9 cellular contexts compared by ENCODE assay signal in the genomic region with DNA sequence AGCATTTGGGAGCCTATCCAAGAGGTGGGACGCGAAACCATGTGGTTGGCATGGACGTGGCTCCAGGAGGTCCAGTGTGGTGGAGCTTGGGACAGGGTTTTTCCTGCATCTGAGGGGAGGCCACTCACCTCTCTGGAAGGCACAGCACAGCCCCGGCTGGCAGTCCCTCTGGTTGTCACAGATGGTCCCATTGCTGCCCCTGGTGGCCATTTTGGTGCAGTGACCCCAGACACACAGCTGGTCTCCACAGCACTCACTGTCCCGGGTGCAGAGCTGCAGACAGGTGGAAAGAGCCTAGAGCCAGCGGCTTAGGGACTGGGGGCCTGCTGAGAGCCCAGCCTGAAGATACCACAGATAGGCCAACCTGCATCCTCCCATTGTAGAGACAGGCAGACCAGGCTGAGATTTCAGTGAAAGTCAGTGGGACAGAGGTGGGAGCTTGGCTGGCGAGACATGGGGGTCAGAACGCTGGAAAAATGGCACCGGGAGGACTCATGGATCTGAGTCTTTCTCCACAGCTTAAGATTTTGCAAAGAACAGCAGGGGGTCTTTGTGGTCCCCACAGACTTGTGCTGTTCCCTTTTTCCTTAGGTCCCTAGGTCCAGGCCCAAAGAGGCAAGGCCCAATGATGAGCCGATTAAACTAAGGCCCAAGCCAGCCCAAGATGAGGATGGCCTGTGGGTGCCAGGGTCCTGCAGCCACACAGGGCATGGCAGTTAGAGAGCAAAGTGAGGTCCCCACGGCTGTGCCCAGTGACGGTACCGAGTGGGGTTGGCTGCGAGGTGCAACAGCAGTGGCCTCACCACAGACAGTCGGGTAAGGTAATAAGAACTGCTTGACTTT. TPM values are rescaled to one million over a fixed set of nuclear protein-coding genes. Genes with fewer than 3 reads are reported as not detected.
DNase-seq lines count a peak whose midpoint lies in the region; ATAC-seq, FAIRE-seq and TF ChIP-seq lines count a peak whose summit lies in the region.
"Had no signal": no experiment of that assay in that cellular context is flagged by ENCODE, and none has a peak within 500 bp of the region (broad histone marks: within the 10 kb centered on the region; RNA-seq: fewer than 3 reads in every experiment).

No MANE protein-coding gene starts in this region.

- no peak overlapping the region for H3K4me2 ChIP-seq in OCI-LY1 (ENCODE audit: low read length)

- intact Hi-C loops in pancreas (cut with DNase I): no loop called here

- no peaks in the 10 kb centered on the region for H3K9me3 ChIP-seq in CD8-positive, alpha-beta memory T cell (ENCODE audit: low read length)
- H3K9me3 ChIP-seq in OCI-LY1 (ENCODE audit: low read length) (no peaks in the 10 kb centered on the region), pancreas (no peaks in the 10 kb centered on the region)

- H3K36me3 Mint-ChIP-seq in CD8-positive, alpha-beta memory T cell: peaks cover 0 to 3% (median 0%) of the 10 kb centered on the region in 3 donors

- peak; percentile 45 to 78 (median 51) for DNase-seq in CD8-positive, alpha-beta memory T cell
- peak; percentile 72 for DNase-seq in GM19239 (ENCODE audit: insufficient read length, low spot score)
- DNase-seq in activated T-cell treated with anti-CD3 and anti-CD28 coated beads, Interleukin-2, amount 50 U/mL, for 1 hour: peak; percentile 71
- DNase-seq in foreskin keratinocyte: no peak
- DNase-seq in pancreas: peak; percentile 38 to 89 (median 78)
- peak; percentile 71 for DNase-seq in ureter (ENCODE audit: low spot score)

- TF ChIP-seq CTCF in OCI-LY1 (IDR thresholded peaks at IDR 0.05; ENCODE audit: low read length) (peak; percentile 68), foreskin keratinocyte (conservative IDR thresholded peaks at IDR 0.05) (peak; percentile 67), pancreas (IDR thresholded peaks at IDR 0.05) (peak; percentile 63 to 79 (median 73))

- no peaks in the 10 kb centered on the region for H3K79me2 ChIP-seq in OCI-LY1 (ENCODE audit: insufficient read depth, low read length)

- H3K4me1 ChIP-seq in CD8-positive, alpha-beta memory T cell (ENCODE audit: insufficient read depth, low read length): no peaks in the 10 kb centered on the region
- H3K4me1 ChIP-seq in OCI-LY1 (ENCODE audit: insufficient read depth, low read length, severe bottlenecking): no peaks in the 10 kb centered on the region
- no peaks in the 10 kb centered on the region for H3K4me1 ChIP-seq in foreskin keratinocyte
- H3K4me1 ChIP-seq in pancreas: no peaks in the 10 kb centered on the region

- POLR2A ChIA-PET in CD8-positive, alpha-beta memory T cell (lab: Charles Lee): no interaction called here

- H3K4me3 ChIP-seq in CD8-positive, alpha-beta memory T cell (ENCODE audit: low read length): no peak overlapping the region
- H3K4me3 ChIP-seq in OCI-LY1 (ENCODE audit: low read depth, low read length, poor library complexity, severe bottlenecking): no peak overlapping the region
- H3K4me3 ChIP-seq in pancreas: no peak overlapping the region

- no peak overlapping the region for H3K27ac ChIP-seq in CD8-positive, alpha-beta memory T cell (ENCODE audit: low read depth, low read length)
- H3K27ac ChIP-seq in OCI-LY1 (ENCODE audit: low read depth, low read length, poor library complexity, severe bottlenecking): no peak overlapping the region
- no peak overlapping the region for H3K27ac ChIP-seq in foreskin keratinocyte
- no peak overlapping the region for H3K27ac ChIP-seq in pancreas

- no peaks in the 10 kb centered on the region for H3K9me3 Mint-ChIP-seq in CD8-positive, alpha-beta memory T cell

- H3K9me2 ChIP-seq in OCI-LY1 (ENCODE audit: low read depth, low read length): no peaks in the 10 kb centered on the region

- no peaks in the 10 kb centered on the region for H3K36me3 ChIP-seq in CD8-positive, alpha-beta memory T cell (ENCODE audit: insufficient read depth, low read length)
- H3K36me3 ChIP-seq in OCI-LY1 (ENCODE audit: insufficient read depth, low read length) (no peaks in the 10 kb centered on the region), pancreas (no peaks in the 10 kb centered on the region)

- H2AFZ ChIP-seq in OCI-LY1 (ENCODE audit: low read length): no peak overlapping the region

- CTCF ChIA-PET in CD8-positive, alpha-beta memory T cell (lab: Charles Lee): interaction anchor here (0.8 to 2.1 kb wide), 12 partner anchors 9 to 168 kb away, joined by 3 to 11 read pairs (median 4); no protein-coding TSS in a partner anchor

- no peaks in the 10 kb centered on the region for H3F3A ChIP-seq in OCI-LY1 (ENCODE audit: insufficient read depth, low read length)

- no peaks in the 10 kb centered on the region for H4K20me1 ChIP-seq in OCI-LY1 (ENCODE audit: insufficient read depth, low read length)

- 64 to 65% methylated on average over 15 of the region's 15 CpGs for WGBS in pancreas, 2 donors

- ATAC-seq in HG03342 (IDR thresholded peaks at IDR 0.05; ENCODE audit: unreplicated experiment): peak; percentile 92
- peak; percentile 81 for ATAC-seq in foreskin keratinocyte
- ATAC-seq in pancreas: peak; percentile 57 to 92 (median 84)

- H3K9ac ChIP-seq in OCI-LY1 (ENCODE audit: low read length): no peak overlapping the region

- H3K27me3 ChIP-seq in CD8-positive, alpha-beta memory T cell (ENCODE audit: insufficient read depth, low read length, poor library complexity, severe bottlenecking): peaks cover 3% of the 10 kb centered on the region
- H3K27me3 ChIP-seq in OCI-LY1 (ENCODE audit: insufficient read depth, low read length) (0 out of 2 replicates have a peak, but pooled peaks cover 8% of the 10 kb centered on the region), foreskin keratinocyte (no peaks in the 10 kb centered on the region), pancreas (no peaks in the 10 kb centered on the region)

- FAIRE-seq in GM19239 (lab: Jason Lieb, UNC): peak; percentile 54
- no peak for FAIRE-seq in pancreas (lab: Jason Lieb, UNC)

- H3K27me3 Mint-ChIP-seq in CD8-positive, alpha-beta memory T cell: peaks cover 0 to 4% of the 10 kb centered on the region in 2 donors
- H3K27me3 Mint-ChIP-seq: activated naive CD8-positive, alpha-beta T cell had no signal

- H3K27ac Mint-ChIP-seq in CD8-positive, alpha-beta memory T cell: peak overlapping the region in 2 of 8 donors; percentile 6 to 79
- H3K27ac Mint-ChIP-seq: activated naive CD8-positive, alpha-beta T cell had no signal

- H3K4me3 Mint-ChIP-seq in CD8-positive, alpha-beta memory T cell: no peak overlapping the region
- H3K4me3 Mint-ChIP-seq: activated naive CD8-positive, alpha-beta T cell had no signal

- peaks cover 10 to 11% (median 10%) of the 10 kb centered on the region in 3 donors for H3K4me1 Mint-ChIP-seq in CD8-positive, alpha-beta memory T cell

RNA-seq across cellular contexts. Expression of gene DKK3, which starts 41.4 kb away (rescaled TPM):
- 1 to 10 TPM; 2.4 to 2.7 TPM for total RNA-seq in CD8-positive, alpha-beta memory T cell
- polyA plus RNA-seq in CD8-positive, alpha-beta memory T cell: 20.4 TPM
- total RNA-seq in foreskin keratinocyte (271 and 323 TPM in 2 replicates), pancreas (10 to 100 TPM in 1 of 6 donors, 1 to 10 TPM in 5; 3.9 to 10.5 (median 5.8) TPM), ureter (74.6 TPM)
- polyA plus RNA-seq in foreskin keratinocyte (197 and 257 TPM in 2 replicates), pancreas (1 to 10 TPM; 2.7 to 9.1 TPM)

Comparison
In these comparisons a context has a peak if more than half of its experiments do, and no peak if none do; other contexts are left out.
1. DNase-seq: peak in CD8-positive, alpha-beta memory T cell (5 of 5), GM19239 (single experiment), activated T-cell treated with anti-CD3 and anti-CD28 coated beads, Interleukin-2, amount 50 U/mL, for 1 hour (single experiment), pancreas (6 of 6) and ureter (single experiment); none in foreskin keratinocyte (0 of 2).
2. Peak in every context shown above with its lines, with median percentiles within 50 percentile points of each other: ATAC-seq and CTCF ChIP-seq.